In genomic region chr18:59899298-59900221, GRCh38 we compare ENCODE assay signal across 8 cellular contexts. TPM values are rescaled to one million over a fixed set of nuclear protein-coding genes. Genes with fewer than 3 reads are reported as not detected.
DNase-seq lines count a peak whose midpoint lies in the region; ATAC-seq, FAIRE-seq and TF ChIP-seq lines count a peak whose summit lies in the region.

Gene PMAIP1 (plus strand): TSS chr18:59899996. CDS start chr18:59900178, 182 bp downstream.

- H3K36me3 ChIP-seq in kidney (ENCODE audit: control insufficient read depth in 1 of 2, insufficient read depth in 2 of 2, low read length in 2 of 2): no peaks in the 10 kb centered on the region

- H3K4me3 ChIP-seq in AG09309 (ENCODE audit: control insufficient read depth, low read depth, low read length) (peak within 1 kb of the TSS; percentile 77), cardiac fibroblast (replicated peaks in 1 of 2; ENCODE audit: low read depth in 2 of 2, low read length in 2 of 2) (peak within 1 kb of the TSS; percentile 79 to 85), kidney (ENCODE audit: low read length in 2 of 2) (peak within 1 kb of the TSS; percentile 66 to 69)

- CTCF ChIA-PET in activated B cell treated with CpG ODN at 0.5 μM for 24 hours (lab: Charles Lee): interaction anchor here (0.8 to 2.7 kb wide), 9 partner anchors 14 to 97 kb away, joined by 3 to 12 read pairs (median 4); no protein-coding TSS in a partner anchor

- DNase-seq in AG09309 (ENCODE audit: low read depth) (peak; percentile 74), NCI-H345 treated with DMSO at 0.1 percent for 48 hours (lab: John Stamatoyannopoulos, UW; ENCODE audit: unreplicated experiment) (peak; percentile 81), activated B cell treated with CpG ODN at 0.5 μM for 24 hours (peak; percentile 89), cardiac fibroblast (ENCODE audit: low read depth in 2 of 2) (peak; percentile 95), kidney (peak; percentile 95)
- peak; percentile 83 to 84 for DNase-seq in stimulated activated CD4-positive, alpha-beta T cell treated with anti-CD3 and anti-CD28 coated beads, Interleukin-15, amount 100 ng/mL, for 48 hours (ENCODE audit: low read depth in 2 of 2)

- POLR2A ChIA-PET in activated B cell treated with CpG ODN at 0.5 μM for 24 hours (lab: Charles Lee): interaction anchor here (0.7 to 4.0 kb wide), 21 partner anchors 15 to 935 kb away, joined by 3 to 122 read pairs (median 12); no protein-coding TSS in a partner anchor

- no peak for FAIRE-seq in kidney (lab: Jason Lieb, UNC)

- H3K4me3 Mint-ChIP-seq in activated B cell treated with CpG ODN at 0.5 μM for 24 hours: peak within 1 kb of the TSS; percentile 92

- peak within 1 kb of the TSS in 1 of 2 donors; percentile 62 for H3K9ac ChIP-seq in kidney (ENCODE audit: low read length in 2 of 2)

- intact Hi-C loops in activated B cell treated with CpG ODN at 0.5 μM for 24 hours (cut with micrococcal nuclease): loop anchor here (1.0 to 5.0 kb wide), 9 partner anchors 14 to 760 kb away; partner anchors contain the start of genes LMAN1 and SEC11C
- intact Hi-C loops in kidney (cut with DNase I): no loop called here

- H3K27ac ChIP-seq in kidney (ENCODE audit: low read depth in 2 of 2, low read length in 2 of 2): peak within 1 kb of the TSS; percentile 65 to 66

- ATAC-seq in GM19035 (IDR thresholded peaks at IDR 0.05; ENCODE audit: unreplicated experiment) (peak; percentile 69), HG03280 (IDR thresholded peaks at IDR 0.05; ENCODE audit: unreplicated experiment) (peak; percentile 71), activated B cell treated with CpG ODN at 0.5 μM for 24 hours (ENCODE audit: low read depth) (peak; percentile 80)

- H3K27ac Mint-ChIP-seq in activated B cell treated with CpG ODN at 0.5 μM for 24 hours: peak within 1 kb of the TSS; percentile 99

- H3K36me3 Mint-ChIP-seq in activated B cell treated with CpG ODN at 0.5 μM for 24 hours (ENCODE audit: low read depth): peaks cover 45% of the 10 kb centered on the region

- no peaks in the 10 kb centered on the region for H3K9me3 Mint-ChIP-seq in activated B cell treated with CpG ODN at 0.5 μM for 24 hours

- H3K4me1 ChIP-seq in kidney (ENCODE audit: control insufficient read depth in 1 of 2, insufficient read depth in 1 of 2, low read depth in 1 of 2, low read length in 2 of 2): peaks cover 0 to 4% of the 10 kb centered on the region in 2 donors

- H3K4me1 Mint-ChIP-seq in activated B cell treated with CpG ODN at 0.5 μM for 24 hours: peaks cover 40% of the 10 kb centered on the region

- no peaks in the 10 kb centered on the region for H3K9me3 ChIP-seq in kidney (ENCODE audit: control insufficient read depth in 1 of 2, low read length in 2 of 2)

- TF ChIP-seq CTCF in AG09309 (IDR thresholded peaks at IDR 0.05; ENCODE audit: control insufficient read depth, insufficient read depth, low read depth, low read length, missing control alignments) (no peak), activated B cell treated with CpG ODN at 0.5 μM for 24 hours (IDR thresholded peaks at IDR 0.05) (no peak), cardiac fibroblast (IDR thresholded peaks at IDR 0.05; ENCODE audit: low read depth, low read length) (no peak), kidney (IDR thresholded peaks at IDR 0.05; ENCODE audit: borderline replicate concordance, extremely low read depth, insufficient read depth) (peak; percentile 2)

- H3K27me3 Mint-ChIP-seq in activated B cell treated with CpG ODN at 0.5 μM for 24 hours: no peaks in the 10 kb centered on the region

RNA-seq across cellular contexts. Expression of gene PMAIP1, which starts in this region (rescaled TPM):
- total RNA-seq in activated B cell treated with CpG ODN at 0.5 μM for 24 hours: 68.5 and 69.9 TPM in 2 replicates
- total RNA-seq in kidney: 2.8 TPM
- 0.71 TPM for polyA plus RNA-seq in kidney (ENCODE audit: insufficient read depth, low read depth, low replicate concordance)

Comparison
In these comparisons a context has a peak if more than half of its experiments do, and no peak if none do; other contexts are left out.
1. Peak in every context shown above with its lines: DNase-seq, ATAC-seq, H3K4me3 ChIP-seq and H3K27ac ChIP-seq.
2. RNA of gene PMAIP1 (total RNA-seq): 68.5 to 69.9 TPM in activated B cell treated with CpG ODN at 0.5 μM for 24 hours; 2.8 TPM in kidney (single experiment); every median in the first group is over 10 times any median in the second.